8 cellular contexts compared by ENCODE assay signal in the genomic region with DNA sequence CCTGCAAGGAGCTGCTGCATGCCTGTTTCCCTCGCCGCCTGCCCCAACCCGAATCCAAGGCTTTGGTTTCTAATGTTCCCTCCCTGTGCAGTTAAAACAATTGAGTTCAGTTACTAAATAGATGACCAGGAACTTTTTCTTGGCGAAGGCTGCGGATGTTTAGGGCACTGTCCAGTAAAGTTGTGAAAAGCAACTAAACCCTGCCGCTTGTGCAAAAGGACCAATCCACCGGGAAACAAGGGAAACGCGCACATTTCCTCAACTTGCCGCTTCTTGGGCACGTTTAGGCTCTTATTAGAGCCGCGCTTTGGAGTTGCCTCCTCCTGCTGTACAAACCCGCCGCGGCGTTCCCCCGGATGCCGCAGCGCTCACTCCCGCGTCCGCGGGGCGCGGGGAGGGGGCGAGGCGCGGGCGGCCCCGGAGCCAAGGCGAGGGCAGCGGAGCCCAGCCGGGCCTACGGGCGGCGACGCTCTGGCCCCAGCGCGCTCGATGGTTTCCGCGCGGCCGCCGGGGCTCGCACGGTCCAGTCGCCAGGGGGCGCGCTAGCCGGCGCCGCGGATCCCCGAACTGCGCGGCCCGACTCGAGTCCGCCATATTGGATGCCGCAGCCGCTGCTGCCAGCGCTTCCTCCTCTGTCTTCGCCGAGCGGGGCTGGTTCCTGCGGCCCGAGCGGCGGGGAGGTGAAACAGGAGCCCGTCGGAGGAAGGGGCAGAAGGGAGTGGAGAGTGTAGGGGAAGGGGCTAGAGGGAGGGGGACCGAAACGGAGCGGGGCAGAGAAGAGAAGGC. TPM values are rescaled to one million over a fixed set of nuclear protein-coding genes. Genes with fewer than 3 reads are reported as not detected.
A peak's percentile ranks its signal among the peaks of the same experiment; 100 is the strongest.
DNase-seq lines count a peak whose midpoint lies in the region; ATAC-seq and TF ChIP-seq lines count a peak whose summit lies in the region.

A gene with protein sequence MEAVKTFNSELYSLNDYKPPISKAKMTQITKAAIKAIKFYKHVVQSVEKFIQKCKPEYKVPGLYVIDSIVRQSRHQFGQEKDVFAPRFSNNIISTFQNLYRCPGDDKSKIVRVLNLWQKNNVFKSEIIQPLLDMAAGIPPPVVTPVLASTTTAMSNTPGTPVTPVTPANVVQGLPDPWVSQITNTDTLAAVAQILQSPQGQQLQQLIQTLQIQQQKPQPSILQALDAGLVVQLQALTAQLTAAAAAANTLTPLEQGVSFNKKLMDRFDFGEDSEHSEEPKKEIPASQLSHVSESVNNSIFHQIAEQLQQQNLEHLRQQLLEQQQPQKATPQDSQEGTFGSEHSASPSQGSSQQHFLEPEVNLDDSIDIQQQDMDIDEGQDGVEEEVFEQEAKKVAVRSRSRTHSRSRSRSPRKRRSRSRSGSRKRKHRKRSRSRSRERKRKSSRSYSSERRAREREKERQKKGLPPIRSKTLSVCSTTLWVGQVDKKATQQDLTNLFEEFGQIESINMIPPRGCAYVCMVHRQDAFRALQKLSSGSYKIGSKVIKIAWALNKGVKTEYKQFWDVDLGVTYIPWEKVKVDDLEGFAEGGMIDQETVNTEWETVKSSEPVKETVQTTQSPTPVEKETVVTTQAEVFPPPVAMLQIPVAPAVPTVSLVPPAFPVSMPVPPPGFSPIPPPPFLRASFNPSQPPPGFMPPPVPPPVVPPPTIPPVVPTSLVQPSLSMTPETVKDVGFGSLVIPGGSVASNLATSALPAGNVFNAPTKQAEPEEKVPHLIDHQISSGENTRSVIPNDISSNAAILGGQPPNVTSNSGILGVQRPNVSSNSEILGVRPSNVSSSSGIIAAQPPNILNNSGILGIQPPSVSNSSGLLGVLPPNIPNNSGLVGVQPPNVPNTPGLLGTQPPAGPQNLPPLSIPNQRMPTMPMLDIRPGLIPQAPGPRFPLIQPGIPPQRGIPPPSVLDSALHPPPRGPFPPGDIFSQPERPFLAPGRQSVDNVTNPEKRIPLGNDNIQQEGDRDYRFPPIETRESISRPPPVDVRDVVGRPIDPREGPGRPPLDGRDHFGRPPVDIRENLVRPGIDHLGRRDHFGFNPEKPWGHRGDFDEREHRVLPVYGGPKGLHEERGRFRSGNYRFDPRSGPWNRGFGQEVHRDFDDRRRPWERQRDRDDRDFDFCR (N-terminal part only) (plus strand): TSS at position 593 of the 786 bp plus-strand sequence. CDS start 485 bp downstream, outside the sequence.

- in situ Hi-C loops in Caki2 (cut with HindIII; ENCODE audit: low pct_unique_long_range_greater_than_20kb, low sequenced_read_pairs), result no loop called here

- H3K27me3 ChIP-seq in NT2/D1 (ENCODE audit: insufficient read depth, insufficient read length), result no peaks in the 10 kb centered on the region

- H3K9me3 ChIP-seq in NT2/D1 (ENCODE audit: insufficient read depth, low read length), result no peaks in the 10 kb centered on the region

- peaks cover 22% of the 10 kb centered on the region for H3K4me1 Mint-ChIP-seq in endothelial cell (ENCODE audit: unreplicated experiment)

- peak within 1 kb of the TSS; percentile 98 for H3K27ac Mint-ChIP-seq in endothelial cell (ENCODE audit: unreplicated experiment)

- peak within 1 kb of the TSS; percentile 94 for H3K4me3 Mint-ChIP-seq in endothelial cell (ENCODE audit: unreplicated experiment)

- H3K9ac ChIP-seq in NT2/D1 (ENCODE audit: insufficient read length, low read depth), result peak within 1 kb of the TSS; percentile 89

- peaks cover 3% of the 10 kb centered on the region for H3K4me1 ChIP-seq in NT2/D1 (ENCODE audit: insufficient read depth, insufficient read length)

- no peaks in the 10 kb centered on the region for H3K9me3 Mint-ChIP-seq in endothelial cell (ENCODE audit: unreplicated experiment)

- ATAC-seq in GM19455 (IDR thresholded peaks at IDR 0.05; ENCODE audit: unreplicated experiment), result peak; percentile 82

- TF ChIP-seq CTCF in endothelial cell (IDR thresholded peaks at IDR 0.05; ENCODE audit: unreplicated experiment), result peak; percentile 92

- peak within 1 kb of the TSS; percentile 53 for H3K4me3 ChIP-seq in NT2/D1 (ENCODE audit: insufficient read length, low read depth)

- DNase-seq in Caki2 (ENCODE audit: low read depth) (peak; percentile 76), HK-2 (ENCODE audit: unreplicated experiment) (peak; percentile 85), NT2/D1 (ENCODE audit: low read depth, low spot score) (no peak), endothelial cell (ENCODE audit: low spot score) (peak; percentile 90), middle frontal gyrus (ENCODE audit: extremely low spot score, low spot score) (peak; percentile 84)
- peak; percentile 85 for DNase-seq in activated CD8-positive, alpha-beta memory T cell treated with anti-CD3 and anti-CD28 coated beads, Interleukin-2, amount 50 U/mL, for 4 hours
- DNase-seq in stimulated activated CD8-positive, alpha-beta memory T cell treated with anti-CD3 and anti-CD28 coated beads, Interleukin-2, amount 100 ng/mL, for 48 hours (ENCODE audit: low read depth in 2 of 2), result peak; percentile 72 to 81

- peaks cover 13% of the 10 kb centered on the region for H3K36me3 ChIP-seq in NT2/D1 (ENCODE audit: insufficient read depth, insufficient read length, low read length)

- peaks cover 14% of the 10 kb centered on the region for H3K27me3 Mint-ChIP-seq in endothelial cell (ENCODE audit: unreplicated experiment)

- H3K36me3 Mint-ChIP-seq in endothelial cell (ENCODE audit: low read depth, unreplicated experiment), result peaks cover 21% of the 10 kb centered on the region

RNA-seq across cellular contexts. Expression of the gene that starts here (rescaled TPM):
- 7.3 and 10.2 TPM in 2 replicates for total RNA-seq in Caki2 (2014; rRNA removed; shearing (Covaris generic); ENCODE audit: low replicate concordance)
- 51.4 TPM for total RNA-seq in endothelial cell (ENCODE audit: unreplicated experiment)
